Comparison of ENCODE assay signal across 12 cellular contexts in the genomic region with DNA sequence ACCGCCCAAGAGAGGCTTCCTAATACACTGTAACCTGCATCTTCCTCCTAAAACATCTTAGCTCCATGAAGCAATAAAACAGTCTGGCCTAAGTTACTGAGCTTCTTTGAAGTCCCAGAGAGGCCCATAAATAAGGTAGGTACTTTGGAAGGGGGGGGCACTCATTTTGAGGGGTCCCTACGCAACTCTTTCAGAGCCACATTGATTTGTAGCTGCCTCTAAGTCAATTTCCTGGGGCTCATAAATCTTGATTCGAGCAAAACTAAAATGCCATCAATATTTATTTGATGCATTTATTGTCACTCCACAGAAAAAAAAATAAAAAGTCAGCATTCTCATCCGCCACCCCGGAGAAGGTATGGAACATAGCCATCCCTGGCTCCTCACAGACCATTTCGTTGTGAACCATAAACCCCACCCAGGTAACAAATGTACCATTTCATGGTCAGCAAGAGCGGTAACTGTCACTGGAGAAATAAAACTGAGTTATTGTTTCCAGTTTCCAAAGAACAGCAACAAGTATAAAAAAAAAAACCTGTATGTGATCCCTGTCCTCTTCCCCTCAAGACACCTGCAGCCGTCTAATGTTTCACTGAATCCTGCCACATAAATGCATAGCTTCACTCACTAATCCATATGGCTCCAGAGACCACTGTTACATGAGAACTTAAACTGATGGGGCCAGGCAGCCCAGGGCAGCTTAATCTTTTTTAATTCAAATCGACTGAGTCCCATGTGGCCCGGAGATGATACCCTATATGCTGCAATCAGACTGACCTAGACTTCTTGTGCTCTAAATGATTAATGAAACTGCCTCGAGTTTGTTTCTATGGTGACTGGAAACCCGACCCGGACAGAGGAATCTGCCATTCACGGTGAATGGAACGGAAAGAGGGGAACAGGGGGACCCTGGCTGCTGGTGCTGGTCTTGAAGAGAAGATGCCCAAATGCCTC.
DNase-seq lines count a peak whose midpoint lies in the region; ATAC-seq and TF ChIP-seq lines count a peak whose summit lies in the region.
"Had no signal": no experiment of that assay in that cellular context is flagged by ENCODE, and none has a peak within 500 bp of the region (broad histone marks: within the 10 kb centered on the region; RNA-seq: fewer than 3 reads in every experiment).

No MANE protein-coding gene starts in this region.

- no peaks in the 10 kb centered on the region for H3K36me3 Mint-ChIP-seq in osteocyte (ENCODE audit: unreplicated experiment)
- no peaks in the 10 kb centered on the region for H3K36me3 Mint-ChIP-seq in activated T-cell treated with anti-CD3 and anti-CD28 coated beads, Interleukin-2, amount 50 U/mL, for 4 hours (ENCODE audit: insufficient read depth)

- H3K27ac Mint-ChIP-seq in osteocyte (ENCODE audit: unreplicated experiment): peak overlapping the region; percentile 65

- no peak for ATAC-seq in activated T-cell treated with anti-CD3 and anti-CD28 coated beads, Interleukin-2, amount 50 U/mL, for 4 hours
- ATAC-seq: right cardiac atrium had no signal

- DNase-seq in NCI-H146 (lab: John Stamatoyannopoulos, UW) (peak; percentile 28), NCI-H526 (lab: John Stamatoyannopoulos, UW) (peak; percentile 51 to 55), dedifferentiated amniotic fluid mesenchymal stem cell (ENCODE audit: extremely low spot score) (peak; percentile 29), osteocyte (ENCODE audit: extremely low spot score, unreplicated experiment) (no peak), NCI-H2029 treated with DMSO at 0.1 percent for 48 hours (lab: John Stamatoyannopoulos, UW) (no peak), GM20000 (ENCODE audit: low spot score) (no peak)
- DNase-seq in activated T-cell treated with anti-CD3 and anti-CD28 coated beads, Interleukin-2, amount 50 U/mL, for 4 hours: no peak
- DNase-seq: cerebellar nuclear complex; NCI-H2029; right cardiac atrium; stimulated activated CD4-positive, alpha-beta T cell treated with anti-CD3 and anti-CD28 coated beads, Interleukin-2, amount 100 ng/mL, for 24 hours; substantia nigra had no signal

- no peak overlapping the region for H3K4me3 Mint-ChIP-seq in osteocyte (ENCODE audit: unreplicated experiment)
- no peak overlapping the region for H3K4me3 Mint-ChIP-seq in activated T-cell treated with anti-CD3 and anti-CD28 coated beads, Interleukin-2, amount 50 U/mL, for 4 hours

- H3K27me3 Mint-ChIP-seq in osteocyte (ENCODE audit: unreplicated experiment): no peaks in the 10 kb centered on the region
- H3K27me3 Mint-ChIP-seq in activated T-cell treated with anti-CD3 and anti-CD28 coated beads, Interleukin-2, amount 50 U/mL, for 4 hours (ENCODE audit: low read depth): peaks cover 47% of the 10 kb centered on the region

- peaks cover 24% of the 10 kb centered on the region for H3K4me1 Mint-ChIP-seq in osteocyte (ENCODE audit: unreplicated experiment)
- H3K4me1 Mint-ChIP-seq in activated T-cell treated with anti-CD3 and anti-CD28 coated beads, Interleukin-2, amount 50 U/mL, for 4 hours (ENCODE audit: low read depth): no peaks in the 10 kb centered on the region

- TF ChIP-seq CTCF in osteocyte (IDR thresholded peaks at IDR 0.05) (no peak), GM20000 (IDR thresholded peaks at IDR 0.05; ENCODE audit: extremely low read depth, missing control alignments) (no peak)

- H3K9me3 Mint-ChIP-seq in osteocyte (ENCODE audit: unreplicated experiment): no peaks in the 10 kb centered on the region
- no peaks in the 10 kb centered on the region for H3K9me3 Mint-ChIP-seq in activated T-cell treated with anti-CD3 and anti-CD28 coated beads, Interleukin-2, amount 50 U/mL, for 4 hours

Comparison
In these comparisons a context has a peak if more than half of its experiments do, and no peak if none do; other contexts are left out.
1. DNase-seq: peak in NCI-H146 (single experiment), NCI-H526 (2 of 2) and dedifferentiated amniotic fluid mesenchymal stem cell (single experiment); none in osteocyte (single experiment), NCI-H2029 treated with DMSO at 0.1 percent for 48 hours (single experiment), GM20000 (single experiment) and activated T-cell treated with anti-CD3 and anti-CD28 coated beads, Interleukin-2, amount 50 U/mL, for 4 hours (single experiment).